Comparison of ENCODE assay signal across 8 cellular contexts in the genomic region with DNA sequence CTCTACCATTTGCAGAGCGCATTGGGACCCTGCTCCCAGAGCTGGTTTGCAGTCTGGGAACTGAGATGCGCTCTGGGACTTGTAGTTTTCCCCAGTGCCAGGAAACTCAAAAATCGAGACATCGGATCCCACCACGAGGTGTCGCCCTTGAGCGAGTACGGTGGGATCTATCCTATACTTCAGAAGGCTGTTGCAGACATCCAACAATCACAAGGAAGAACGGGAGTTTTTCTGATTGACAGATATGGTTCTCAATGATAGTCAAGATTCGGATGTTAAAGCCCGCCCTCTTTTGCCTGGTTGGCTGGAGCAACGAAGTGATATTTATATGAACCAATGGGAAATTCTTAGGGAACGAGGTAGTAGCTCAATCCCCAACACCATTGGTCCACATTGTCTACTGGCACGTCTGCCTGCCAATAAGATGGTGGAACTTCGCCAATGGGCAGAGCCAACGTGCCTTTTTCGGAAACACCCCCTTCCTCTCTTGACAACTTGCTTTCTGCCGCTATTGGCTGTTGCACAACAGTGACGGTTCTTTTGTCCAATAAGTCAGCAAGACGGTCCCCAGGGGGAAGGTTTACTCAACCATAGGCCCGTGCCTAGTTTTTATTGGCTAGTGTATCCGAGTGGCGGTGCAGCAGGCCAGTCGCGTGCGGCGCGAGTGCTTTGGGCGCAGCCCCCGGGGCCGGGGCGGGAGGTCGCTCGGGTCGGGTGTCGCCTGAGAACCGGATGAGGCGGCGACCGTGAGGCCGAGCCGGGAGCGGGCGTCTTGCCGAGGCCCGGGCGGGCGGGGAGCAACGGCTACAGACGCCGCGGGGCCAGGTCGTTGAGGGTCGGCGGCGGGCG. TPM values are rescaled to one million over a fixed set of nuclear protein-coding genes. Genes with fewer than 3 reads are reported as not detected.
DNase-seq lines count a peak whose midpoint lies in the region; ATAC-seq and TF ChIP-seq lines count a peak whose summit lies in the region.

A gene (plus strand): TSS at position 724 of the 849 bp plus-strand sequence. CDS start 164 bp downstream, outside the sequence.

- H3K4me3 ChIP-seq in BE2C (ENCODE audit: low read depth, low read length) (peak within 1 kb of the TSS; percentile 86), colonic mucosa (peak within 1 kb of the TSS; percentile 96)

- TF ChIP-seq CTCF in BE2C (IDR thresholded peaks at IDR 0.05; ENCODE audit: low read depth, low read length) (peak; percentile 88), colonic mucosa (IDR thresholded peaks at IDR 0.05) (peak; percentile 76)

- H3K9me3 ChIP-seq in BE2C: no peaks in the 10 kb centered on the region
- H3K9me3 ChIP-seq in colonic mucosa: no peaks in the 10 kb centered on the region

- H3K27me3 ChIP-seq in BE2C (no peaks in the 10 kb centered on the region), colonic mucosa (no peaks in the 10 kb centered on the region), layer of hippocampus (ENCODE audit: control insufficient read depth, insufficient read depth, low read length) (no peaks in the 10 kb centered on the region)

- ATAC-seq in HG03457 (IDR thresholded peaks at IDR 0.05; ENCODE audit: unreplicated experiment): peak; percentile 73

- peaks cover 16% of the 10 kb centered on the region for H3K36me3 ChIP-seq in BE2C
- H3K36me3 ChIP-seq in colonic mucosa: no peaks in the 10 kb centered on the region

- H3K9ac ChIP-seq in colonic mucosa (ENCODE audit: low read depth in 2 of 2, low read length in 2 of 2): peak within 1 kb of the TSS; percentile 95 to 100

- no peaks in the 10 kb centered on the region for H3K4me1 ChIP-seq in BE2C
- peaks cover 10% of the 10 kb centered on the region for H3K4me1 ChIP-seq in colonic mucosa

- H3K27ac ChIP-seq in colonic mucosa: peak within 1 kb of the TSS; percentile 97
- H3K27ac ChIP-seq in layer of hippocampus (ENCODE audit: low read depth, low read length): peak within 1 kb of the TSS; percentile 90

- intact Hi-C loops in colonic mucosa (cut with DNase I): loop anchor here (2.0 kb wide), 1 partner anchor 51 kb away; no protein-coding TSS in a partner anchor

- peak; percentile 99 for DNase-seq in BE2C
- peak; percentile 92 for DNase-seq in GM19238 (ENCODE audit: insufficient read length, low spot score)
- DNase-seq in NCI-H524 treated with DMSO at 0.1 percent for 48 hours (lab: John Stamatoyannopoulos, UW): peak; percentile 100
- DNase-seq in activated CD4-positive, alpha-beta T cell treated with anti-CD3 and anti-CD28 coated beads for 48 hours: peak; percentile 98
- DNase-seq in colonic mucosa: peak; percentile 99
- DNase-seq in stimulated activated CD4-positive, alpha-beta T cell treated with anti-CD3 and anti-CD28 coated beads, Interleukin-1b, Interleukin-23, amount 100 ng/mL, for 48 hours: peak; percentile 98

RNA-seq across cellular contexts. Expression of the gene that starts here (rescaled TPM):
- polyA plus RNA-seq in BE2C (2012; ENCODE audit: insufficient read depth, insufficient read length, low read depth): 173 TPM
- total RNA-seq in colonic mucosa: 100 to 1,000 TPM; 450 to 461 TPM

Comparison
In these comparisons a context has a peak if more than half of its experiments do, and no peak if none do; other contexts are left out.
1. Peak in every context shown above with its lines: DNase-seq, ATAC-seq, H3K4me3 ChIP-seq and H3K27ac ChIP-seq.